Comparison of ENCODE assay signal across 1 cellular context in genomic region chr6:9789201-9789600, GRCh38.
TF ChIP-seq lines count a peak whose summit lies in the region.

No MANE protein-coding gene starts in this region.

TF ChIP-seq in IMR-90, 13 proteins besides CTCF, POLR2A, EP300 and RAD21 (continued from another document):
- TF ChIP-seq, protein P1, sequence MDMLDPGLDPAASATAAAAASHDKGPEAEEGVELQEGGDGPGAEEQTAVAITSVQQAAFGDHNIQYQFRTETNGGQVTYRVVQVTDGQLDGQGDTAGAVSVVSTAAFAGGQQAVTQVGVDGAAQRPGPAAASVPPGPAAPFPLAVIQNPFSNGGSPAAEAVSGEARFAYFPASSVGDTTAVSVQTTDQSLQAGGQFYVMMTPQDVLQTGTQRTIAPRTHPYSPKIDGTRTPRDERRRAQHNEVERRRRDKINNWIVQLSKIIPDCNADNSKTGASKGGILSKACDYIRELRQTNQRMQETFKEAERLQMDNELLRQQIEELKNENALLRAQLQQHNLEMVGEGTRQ (IDR thresholded peaks at IDR 0.05; ENCODE audit: low read depth, low read length), result no peak
TF ChIP-seq in IMR-90: peak in this region for 0.
